28 cellular contexts compared by ENCODE assay signal in genomic region chr2:74372674-74373073, GRCh38. TPM values are rescaled to one million over a fixed set of nuclear protein-coding genes. Genes with fewer than 3 reads are reported as not detected.
DNase-seq lines count a peak whose midpoint lies in the region; ATAC-seq and TF ChIP-seq lines count a peak whose summit lies in the region.
"Had no signal": no experiment of that assay in that cellular context is flagged by ENCODE, and none has a peak within 500 bp of the region (broad histone marks: within the 10 kb centered on the region; RNA-seq: fewer than 3 reads in every experiment).

No MANE protein-coding gene starts in this region.

- H3K4me1 Mint-ChIP-seq in endothelial cell (ENCODE audit: unreplicated experiment) (peaks cover 32% of the 10 kb centered on the region), nephron progenitor cell (peaks cover 43% of the 10 kb centered on the region)
- H3K4me1 Mint-ChIP-seq: B cell had no signal

- DNase-seq in endothelial cell (ENCODE audit: low spot score) (no peak), nephron progenitor cell (no peak), stomach (no peak), NCI-H1436 treated with DMSO at 0.1 percent for 48 hours (lab: John Stamatoyannopoulos, UW) (no peak), NCI-H345 treated with DMSO at 0.1 percent for 48 hours (lab: John Stamatoyannopoulos, UW; ENCODE audit: unreplicated experiment) (no peak)
- DNase-seq: ACHN; activated CD4-positive, alpha-beta memory T cell treated with anti-CD3 and anti-CD28 coated beads, Interleukin-2, amount 10 ng/mL, durations not matched to agents 7 days and 5 days; activated CD4-positive, CD25-positive, alpha-beta regulatory T cell treated with anti-CD3 and anti-CD28 coated beads, Interleukin-2, amount 50 U/mL, for 72 hours; activated CD8-positive, alpha-beta memory T cell treated with anti-CD3 and anti-CD28 coated beads, Interleukin-2, amount 50 U/mL, for 4 hours; activated naive CD4-positive, alpha-beta T cell treated with anti-CD3 and anti-CD28 coated beads for 36 hours; brain microvascular endothelial cell; CD8-positive, alpha-beta memory T cell; EL; head of caudate nucleus; islet precursor cell; Karpas-422; naive B cell; OCI-M1; stimulated activated naive CD4-positive, alpha-beta T cell treated with Interleukin-2 at 50 U/mL for 16 hours had no signal

- H3K27me3 ChIP-seq in HUES64 (ENCODE audit: insufficient read depth, low read length) = no peaks in the 10 kb centered on the region
- H3K27me3 ChIP-seq in stomach = no peaks in the 10 kb centered on the region
- H3K27me3 ChIP-seq: brain microvascular endothelial cell, uterus had no signal

- H3K4me3 Mint-ChIP-seq in endothelial cell (ENCODE audit: unreplicated experiment) (peak overlapping the region; percentile 31), nephron progenitor cell (peak overlapping the region; percentile 89)
- H3K4me3 Mint-ChIP-seq: activated CD4-positive, alpha-beta memory T cell treated with anti-CD3 and anti-CD28 coated beads, Interleukin-2, amount 10 ng/mL, durations not matched to agents 7 days and 5 days; activated naive CD4-positive, alpha-beta T cell treated with anti-CD3 and anti-CD28 coated beads for 36 hours; activated T-helper 1 cell treated with anti-CD3 and anti-CD28 coated beads, Interleukin-12 subunit alpha, Interleukin-12 subunit beta, Interleukin-2, Interleukin-4 antibody, amounts not matched to agents 30 ng/mL and 10 ng/mL and 1 ng/mL, durations not matched to agents 14 hours and 24 hours and 36 hours; B cell; CD8-positive, alpha-beta memory T cell; naive B cell had no signal

- H3K36me3 ChIP-seq in HUES64 (ENCODE audit: insufficient read depth, low read length) (peaks cover 58% of the 10 kb centered on the region), stomach (peaks cover 56 to 74% (median 65%) of the 10 kb centered on the region in 4 donors)
- H3K36me3 ChIP-seq: uterus had no signal

- TF ChIP-seq EP300 in stomach (IDR thresholded peaks at IDR 0.05) = no peak

- no peak for TF ChIP-seq POLR2A in stomach (IDR thresholded peaks at IDR 0.05)

- H3K9me3 ChIP-seq in HUES64 (ENCODE audit: insufficient read depth, low read depth, low read length) (no peaks in the 10 kb centered on the region), stomach (no peaks in the 10 kb centered on the region)
- H3K9me3 ChIP-seq: uterus had no signal

- no peak for ATAC-seq in HG03520 (IDR thresholded peaks at IDR 0.05; ENCODE audit: unreplicated experiment)
- ATAC-seq: HepG2 had no signal

- H3K27me3 Mint-ChIP-seq in endothelial cell (ENCODE audit: unreplicated experiment) (peaks cover 7% of the 10 kb centered on the region), nephron progenitor cell (ENCODE audit: low read depth, poor library complexity) (no peaks in the 10 kb centered on the region)
- H3K27me3 Mint-ChIP-seq: activated CD4-positive, alpha-beta memory T cell treated with anti-CD3 and anti-CD28 coated beads, Interleukin-2, amount 10 ng/mL, durations not matched to agents 7 days and 5 days; B cell; naive B cell had no signal

- TF ChIP-seq CTCF in endothelial cell (IDR thresholded peaks at IDR 0.05; ENCODE audit: unreplicated experiment) (no peak), nephron progenitor cell (IDR thresholded peaks at IDR 0.05) (no peak), stomach (IDR thresholded peaks at IDR 0.05) (no peak)

- H3K36me3 Mint-ChIP-seq in endothelial cell (ENCODE audit: low read depth, unreplicated experiment) (peaks cover 68% of the 10 kb centered on the region), nephron progenitor cell (ENCODE audit: low read depth) (peaks cover 49% of the 10 kb centered on the region)

- H3K27ac Mint-ChIP-seq in endothelial cell (ENCODE audit: unreplicated experiment) = peak overlapping the region; percentile 38
- peak overlapping the region; percentile 59 for H3K27ac Mint-ChIP-seq in nephron progenitor cell
- H3K27ac Mint-ChIP-seq: activated CD4-positive, alpha-beta memory T cell treated with anti-CD3 and anti-CD28 coated beads, Interleukin-2, amount 10 ng/mL, durations not matched to agents 7 days and 5 days; activated naive CD4-positive, alpha-beta T cell treated with anti-CD3 and anti-CD28 coated beads for 36 hours; activated T-helper 1 cell treated with anti-CD3 and anti-CD28 coated beads, Interleukin-12 subunit alpha, Interleukin-12 subunit beta, Interleukin-2, Interleukin-4 antibody, amounts not matched to agents 30 ng/mL and 10 ng/mL and 1 ng/mL, durations not matched to agents 14 hours and 24 hours and 36 hours; B cell had no signal

- H3K4me3 ChIP-seq in HUES64 (ENCODE audit: low read length) = no peak overlapping the region
- H3K4me3 ChIP-seq in stomach = no peak overlapping the region
- H3K4me3 ChIP-seq: SK-N-MC, uterus had no signal

- H3K27ac ChIP-seq in HUES64 (ENCODE audit: low read depth, low read length) (no peak overlapping the region), stomach (peak overlapping the region in 4 of 5 donors; percentile 67 to 81 (median 71))
- H3K27ac ChIP-seq: brain microvascular endothelial cell, epithelial cell of prostate, RWPE1, SK-N-MC had no signal

- peaks cover 15% of the 10 kb centered on the region for H3K4me1 ChIP-seq in HUES64 (ENCODE audit: insufficient read depth, low read length)
- H3K4me1 ChIP-seq in stomach = peaks cover 15 to 41% (median 25%) of the 10 kb centered on the region in 4 donors

- no peaks in the 10 kb centered on the region for H3K9me3 Mint-ChIP-seq in endothelial cell (ENCODE audit: unreplicated experiment)
- no peaks in the 10 kb centered on the region for H3K9me3 Mint-ChIP-seq in nephron progenitor cell
- H3K9me3 Mint-ChIP-seq: activated CD4-positive, alpha-beta memory T cell treated with anti-CD3 and anti-CD28 coated beads, Interleukin-2, amount 10 ng/mL, durations not matched to agents 7 days and 5 days; activated naive CD4-positive, alpha-beta T cell treated with anti-CD3 and anti-CD28 coated beads for 36 hours; activated T-helper 1 cell treated with anti-CD3 and anti-CD28 coated beads, Interleukin-12 subunit alpha, Interleukin-12 subunit beta, Interleukin-2, Interleukin-4 antibody, amounts not matched to agents 30 ng/mL and 10 ng/mL and 1 ng/mL, durations not matched to agents 14 hours and 24 hours and 36 hours; CD8-positive, alpha-beta memory T cell; naive B cell had no signal

- H3K9ac ChIP-seq in HUES64 (ENCODE audit: low read depth, low read length) = 0 out of 2 replicates have a peak overlapping the region, but pooled peaks have one; percentile 6

- WGBS in HUES64 = 91% methylated on average over 6 of the region's 6 CpGs
- 88 to 93% (median 92%) methylated on average over 6 of the region's 6 CpGs for WGBS in stomach, 5 donors

- intact Hi-C loops in stomach (cut with DNase I; ENCODE audit: low total_unique reads) = no loop called here

RNA-seq across cellular contexts. Expression of gene DCTN1, which starts 7.4 kb away (rescaled TPM):
- 113 TPM for polyA plus RNA-seq in HUES64 (2013, experiment 1 of 2)
- polyA plus RNA-seq in HUES64 (2013, experiment 2 of 2) = 117 TPM
- total RNA-seq in endothelial cell (ENCODE audit: unreplicated experiment) = 244 TPM
- total RNA-seq in stomach = 100 to 1,000 TPM in 3 of 5 donors, 10 to 100 TPM in 2; 71.2 to 181 (median 122) TPM
- polyA plus RNA-seq in stomach = 10 to 100 TPM; 65.8 to 92.6 (median 83.5) TPM

RNA-seq across cellular contexts. Expression of gene SLC4A5, which starts 29.5 kb away (rescaled TPM):
- 0.15 TPM for polyA plus RNA-seq in HUES64 (2013, experiment 1 of 2)
- 0.89 TPM for polyA plus RNA-seq in HUES64 (2013, experiment 2 of 2)
- total RNA-seq in endothelial cell (ENCODE audit: unreplicated experiment) (4.2 TPM), stomach (1 to 10 TPM in 3 of 5 donors, under 1 TPM in 1, not detected in 1; 0.58 to 4.8 (median 3.2) TPM)
- polyA plus RNA-seq in stomach = under 1 TPM; 0.12 to 0.46 (median 0.38) TPM
- total RNA-seq: HepG2 had no signal

RNA-seq across cellular contexts. Expression of gene C2orf81, which starts 48.7 kb away (rescaled TPM):
- 1.2 TPM for polyA plus RNA-seq in HUES64 (2013, experiment 1 of 2)
- polyA plus RNA-seq in HUES64 (2013, experiment 2 of 2) = 3.1 TPM
- 5.0 TPM for total RNA-seq in endothelial cell (ENCODE audit: unreplicated experiment)
- 1 to 10 TPM in 2 of 5 donors, not detected in 3; 2.7 to 3.5 TPM for total RNA-seq in stomach
- polyA plus RNA-seq in stomach = 1 to 10 TPM; 1.7 to 2.2 (median 2.1) TPM

RNA-seq across cellular contexts. Expression of gene WDR54, which starts 48.9 kb away (rescaled TPM):
- 28.4 TPM for polyA plus RNA-seq in HUES64 (2013, experiment 1 of 2)
- 43.8 TPM for polyA plus RNA-seq in HUES64 (2013, experiment 2 of 2)
- total RNA-seq in endothelial cell (ENCODE audit: unreplicated experiment) (34.1 TPM), stomach (1 to 10 TPM in 4 of 5 donors, not detected in 1; 3.5 to 9.8 (median 7.3) TPM)
- polyA plus RNA-seq in stomach = 10 to 100 TPM; 10.5 to 12.8 (median 12.5) TPM
